Comparison of ENCODE assay signal across 9 cellular contexts in the genomic region with DNA sequence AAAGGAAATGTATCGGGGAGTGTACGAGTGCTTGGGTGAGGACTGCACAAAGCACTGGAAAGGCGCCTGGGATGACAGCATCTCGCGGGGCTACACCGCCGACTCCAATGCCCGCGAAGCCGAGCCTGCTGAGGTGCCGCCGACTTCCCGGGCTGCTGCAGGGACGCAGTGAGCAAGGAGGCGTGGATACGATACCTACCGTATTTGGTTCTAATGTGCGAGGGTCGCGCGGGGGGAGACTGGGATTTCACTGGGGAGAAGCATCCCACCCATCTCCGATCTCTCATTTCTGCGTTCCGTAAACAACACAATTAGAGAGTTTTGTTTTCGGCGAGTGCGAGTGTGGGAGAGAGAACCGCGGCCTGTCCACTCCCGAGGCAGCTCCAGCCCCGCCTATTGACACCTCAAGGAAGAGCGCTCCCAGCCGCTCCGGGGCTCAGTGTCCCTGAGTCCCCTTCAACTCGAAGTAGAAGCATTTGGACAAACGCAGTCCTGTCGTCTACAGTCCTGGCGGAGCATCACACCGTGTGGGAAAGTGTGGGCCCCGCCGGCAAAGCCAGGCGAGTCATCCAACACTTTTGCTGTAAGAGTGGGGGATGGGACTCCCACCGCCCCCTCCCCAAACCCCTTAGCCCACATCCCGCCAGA. TPM values are rescaled to one million over a fixed set of nuclear protein-coding genes. Genes with fewer than 3 reads are reported as not detected.
DNase-seq lines count a peak whose midpoint lies in the region; TF ChIP-seq lines count a peak whose summit lies in the region.
"Had no signal": no experiment of that assay in that cellular context is flagged by ENCODE, and none has a peak within 500 bp of the region (broad histone marks: within the 10 kb centered on the region; RNA-seq: fewer than 3 reads in every experiment).

No MANE protein-coding gene starts in this region.

- POLR2A ChIA-PET in HEK293 (lab: Yijun Ruan, JAX) = interaction anchor here (1.1 to 1.3 kb wide), 2 partner anchors 33 to 515 kb away, joined by 3 to 7 read pairs; no protein-coding TSS in a partner anchor

- peak; percentile 54 for DNase-seq in NCI-H146 (lab: John Stamatoyannopoulos, UW)
- DNase-seq in NCI-H146 treated with DMSO at 0.1 percent for 48 hours (lab: John Stamatoyannopoulos, UW; ENCODE audit: unreplicated experiment) = no peak
- peak; percentile 94 for DNase-seq in NCI-H2107 treated with DMSO at 0.1 percent for 48 hours (lab: John Stamatoyannopoulos, UW; ENCODE audit: unreplicated experiment)
- DNase-seq in astrocyte of the cerebellum (ENCODE audit: low read depth) = no peak
- DNase-seq in stimulated activated naive CD4-positive, alpha-beta T cell (lab: John Stamatoyannopoulos, UW) = no peak
- DNase-seq: DND-41 had no signal

- H3K27ac ChIP-seq in HEK293 (ENCODE audit: extremely low read depth, low read depth, low read length) (peak overlapping the region; percentile 97), skeletal muscle tissue (ENCODE audit: low read depth, low read length) (peak overlapping the region; percentile 64)

- H3K9ac ChIP-seq in iPS-15b (ENCODE audit: low read depth, low read length) = no peak overlapping the region
- H3K9ac ChIP-seq in skeletal muscle tissue (ENCODE audit: low read depth in 1 of 3, low read length in 3 of 3) = peak overlapping the region; percentile 62 to 70 (median 70)

- in situ Hi-C loops in astrocyte of the cerebellum (cut with HindIII; ENCODE audit: low sequenced_read_pairs) = loop anchor here (10.0 kb wide), 1 partner anchor 517 kb away; no protein-coding TSS in a partner anchor

- H3K4me1 ChIP-seq in HEK293 (ENCODE audit: control insufficient read depth, insufficient read depth, low read length) (peaks cover 8% of the 10 kb centered on the region), iPS-15b (ENCODE audit: control insufficient read depth, insufficient read depth, low read length) (peaks cover 24% of the 10 kb centered on the region), skeletal muscle tissue (ENCODE audit: control insufficient read depth in 3 of 3, insufficient read depth in 3 of 3, low read length in 3 of 3) (peaks cover 21 to 30% (median 25%) of the 10 kb centered on the region in 3 donors)

- H3K9me3 ChIP-seq in HEK293 (ENCODE audit: control insufficient read depth, insufficient read depth, low read depth, low read length) (no peaks in the 10 kb centered on the region), iPS-15b (ENCODE audit: control insufficient read depth, insufficient read depth, low read length) (no peaks in the 10 kb centered on the region), skeletal muscle tissue (ENCODE audit: control insufficient read depth in 3 of 3, low read length in 3 of 3) (no peaks in the 10 kb centered on the region)

- H3K4me3 ChIP-seq in HEK293 (ENCODE audit: low read depth, low read length) (peak overlapping the region; percentile 56), astrocyte of the cerebellum (ENCODE audit: low read depth, low read length) (peak overlapping the region; percentile 76), iPS-15b (ENCODE audit: low read depth, low read length) (peak overlapping the region; percentile 72), skeletal muscle tissue (ENCODE audit: low read length in 3 of 3) (peak overlapping the region; percentile 74 to 79 (median 77))

- TF ChIP-seq CTCF in HEK293 (tag by site-specific recombination; IDR thresholded peaks at IDR 0.05) (no peak), astrocyte of the cerebellum (IDR thresholded peaks at IDR 0.05; ENCODE audit: low read depth, low read length, missing control alignments) (no peak)

- peaks cover 75% of the 10 kb centered on the region for H3K27me3 ChIP-seq in iPS-15b (ENCODE audit: control insufficient read depth, insufficient read depth, low read length)
- peaks cover 69 to 78% (median 75%) of the 10 kb centered on the region in 3 donors for H3K27me3 ChIP-seq in skeletal muscle tissue (ENCODE audit: control insufficient read depth in 3 of 3, insufficient read depth in 3 of 3, low read length in 3 of 3)

- H3K36me3 ChIP-seq in HEK293 (ENCODE audit: control insufficient read depth in 2 of 2, insufficient read depth in 1 of 2, low read length in 2 of 2) = no peaks in the 10 kb centered on the region
- no peaks in the 10 kb centered on the region for H3K36me3 ChIP-seq in iPS-15b (ENCODE audit: control insufficient read depth, insufficient read depth, low read length)
- no peaks in the 10 kb centered on the region for H3K36me3 ChIP-seq in skeletal muscle tissue (ENCODE audit: control insufficient read depth in 3 of 3, insufficient read depth in 3 of 3, low read length in 3 of 3)

- CTCF ChIA-PET in HEK293 (lab: Yijun Ruan, JAX) = interaction anchor here (0.6 to 1.2 kb wide), 4 partner anchors 15 to 593 kb away, joined by 3 read pairs; no protein-coding TSS in a partner anchor

TF ChIP-seq in HEK293, 187 proteins besides CTCF, POLR2A, EP300 and RAD21 (continues in another document):
- TF ChIP-seq, protein P1, sequence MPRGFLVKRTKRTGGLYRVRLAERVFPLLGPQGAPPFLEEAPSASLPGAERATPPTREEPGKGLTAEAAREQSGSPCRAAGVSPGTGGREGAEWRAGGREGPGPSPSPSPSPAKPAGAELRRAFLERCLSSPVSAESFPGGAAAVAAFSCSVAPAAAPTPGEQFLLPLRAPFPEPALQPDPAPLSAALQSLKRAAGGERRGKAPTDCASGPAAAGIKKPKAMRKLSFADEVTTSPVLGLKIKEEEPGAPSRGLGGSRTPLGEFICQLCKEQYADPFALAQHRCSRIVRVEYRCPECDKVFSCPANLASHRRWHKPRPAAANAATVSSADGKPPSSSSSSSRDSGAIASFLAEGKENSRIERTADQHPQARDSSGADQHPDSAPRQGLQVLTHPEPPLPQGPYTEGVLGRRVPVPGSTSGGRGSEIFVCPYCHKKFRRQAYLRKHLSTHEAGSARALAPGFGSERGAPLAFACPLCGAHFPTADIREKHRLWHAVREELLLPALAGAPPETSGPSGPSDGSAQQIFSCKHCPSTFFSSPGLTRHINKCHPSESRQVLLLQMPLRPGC (tag by site-specific recombination; IDR thresholded peaks at IDR 0.05) = no peak; the same call in 1 of the 2 replicates
- peak; percentile 84 for TF ChIP-seq ZNF600 (tag by site-specific recombination; IDR thresholded peaks at IDR 0.05)
- TF ChIP-seq ZIC2 (tag by site-specific recombination; IDR thresholded peaks at IDR 0.05) = no peak
- TF ChIP-seq ZBTB7A (tag by site-specific recombination; IDR thresholded peaks at IDR 0.05; ENCODE audit: low read depth) = peak; percentile 6; the same call in 1 of the 2 replicates
- TF ChIP-seq, protein P2, sequence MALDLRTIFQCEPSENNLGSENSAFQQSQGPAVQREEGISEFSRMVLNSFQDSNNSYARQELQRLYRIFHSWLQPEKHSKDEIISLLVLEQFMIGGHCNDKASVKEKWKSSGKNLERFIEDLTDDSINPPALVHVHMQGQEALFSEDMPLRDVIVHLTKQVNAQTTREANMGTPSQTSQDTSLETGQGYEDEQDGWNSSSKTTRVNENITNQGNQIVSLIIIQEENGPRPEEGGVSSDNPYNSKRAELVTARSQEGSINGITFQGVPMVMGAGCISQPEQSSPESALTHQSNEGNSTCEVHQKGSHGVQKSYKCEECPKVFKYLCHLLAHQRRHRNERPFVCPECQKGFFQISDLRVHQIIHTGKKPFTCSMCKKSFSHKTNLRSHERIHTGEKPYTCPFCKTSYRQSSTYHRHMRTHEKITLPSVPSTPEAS (tag by site-specific recombination; IDR thresholded peaks at IDR 0.05) = no peak
- TF ChIP-seq ZBTB20 (tag by site-specific recombination; IDR thresholded peaks at IDR 0.05) = peak; percentile 56; the same call in 1 of the 2 replicates
- TF ChIP-seq ZFP37 (tag by site-specific recombination; IDR thresholded peaks at IDR 0.05) = 0 out of 2 replicates have a peak, but pooled peaks have one; percentile 88
- TF ChIP-seq ZNF394 (tag by site-specific recombination; IDR thresholded peaks at IDR 0.05; ENCODE audit: borderline replicate concordance) = peak; percentile 40; the same call in 1 of the 2 replicates
- peak; percentile 28; the same call in 1 of the 2 replicates for TF ChIP-seq ZSCAN30 (tag by site-specific recombination; IDR thresholded peaks at IDR 0.05)
- TF ChIP-seq ZNF341 (tag by site-specific recombination; IDR thresholded peaks at IDR 0.05; ENCODE audit: low read depth) = peak; percentile 54; the same call in 1 of the 2 replicates
- TF ChIP-seq ZFHX2 (tag by site-specific recombination; conservative IDR thresholded peaks at IDR 0.05) = peak; percentile 47; the same call in 1 of the 2 replicates
- TF ChIP-seq, protein P3, sequence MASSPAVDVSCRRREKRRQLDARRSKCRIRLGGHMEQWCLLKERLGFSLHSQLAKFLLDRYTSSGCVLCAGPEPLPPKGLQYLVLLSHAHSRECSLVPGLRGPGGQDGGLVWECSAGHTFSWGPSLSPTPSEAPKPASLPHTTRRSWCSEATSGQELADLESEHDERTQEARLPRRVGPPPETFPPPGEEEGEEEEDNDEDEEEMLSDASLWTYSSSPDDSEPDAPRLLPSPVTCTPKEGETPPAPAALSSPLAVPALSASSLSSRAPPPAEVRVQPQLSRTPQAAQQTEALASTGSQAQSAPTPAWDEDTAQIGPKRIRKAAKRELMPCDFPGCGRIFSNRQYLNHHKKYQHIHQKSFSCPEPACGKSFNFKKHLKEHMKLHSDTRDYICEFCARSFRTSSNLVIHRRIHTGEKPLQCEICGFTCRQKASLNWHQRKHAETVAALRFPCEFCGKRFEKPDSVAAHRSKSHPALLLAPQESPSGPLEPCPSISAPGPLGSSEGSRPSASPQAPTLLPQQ (tag by site-specific recombination; IDR thresholded peaks at IDR 0.05) = peak; percentile 98
- TF ChIP-seq ZNF335 (tag by site-specific recombination; conservative IDR thresholded peaks at IDR 0.05) = 0 out of 2 replicates have a peak, but pooled peaks have one; percentile 23
- TF ChIP-seq ZBTB48 (tag by site-specific recombination; IDR thresholded peaks at IDR 0.05) = 0 out of 2 replicates have a peak, but pooled peaks have one; percentile 53
- peak; percentile 98 for TF ChIP-seq ZFP69B (tag by site-specific recombination; IDR thresholded peaks at IDR 0.05)

RNA-seq across cellular contexts. Expression of a gene that starts 1.8 kb away (rescaled TPM):
- total RNA-seq in skeletal muscle tissue = 16.2 TPM

Comparison
In these comparisons a context has a peak if more than half of its experiments do, and no peak if none do; other contexts are left out.
1. DNase-seq: peak in NCI-H146 (single experiment) and NCI-H2107 treated with DMSO at 0.1 percent for 48 hours (single experiment); none in NCI-H146 treated with DMSO at 0.1 percent for 48 hours (single experiment), astrocyte of the cerebellum (single experiment) and stimulated activated naive CD4-positive, alpha-beta T cell (0 of 6).
2. Peak in every context shown above with its lines, with median percentiles within 50 percentile points of each other: H3K4me3 ChIP-seq.